17 cellular contexts compared by ENCODE assay signal in genomic region chr1:181076852-181077251, GRCh38. TPM values are rescaled to one million over a fixed set of nuclear protein-coding genes. Genes with fewer than 3 reads are reported as not detected.
DNase-seq lines count a peak whose midpoint lies in the region; ATAC-seq, FAIRE-seq and TF ChIP-seq lines count a peak whose summit lies in the region.
"Had no signal": no experiment of that assay in that cellular context is flagged by ENCODE, and none has a peak within 500 bp of the region (broad histone marks: within the 10 kb centered on the region; RNA-seq: fewer than 3 reads in every experiment).

No MANE protein-coding gene starts in this region.

- no peak for TF ChIP-seq POLR2A in IMR-90 (IDR thresholded peaks at IDR 0.05; ENCODE audit: low read depth, low read length)
- TF ChIP-seq POLR2A in GM12878 (IDR thresholded peaks at IDR 0.05; ENCODE audit: low read depth, low read length), result no peak

- H3K27me3 ChIP-seq in cardiac muscle cell, result no peaks in the 10 kb centered on the region
- H3K27me3 ChIP-seq in IMR-90 (ENCODE audit: control insufficient read depth, insufficient read depth, low read length), result no peaks in the 10 kb centered on the region
- no peaks in the 10 kb centered on the region for H3K27me3 ChIP-seq in GM12878 (replicated peaks in 1 of 2; ENCODE audit: control insufficient read depth in 2 of 2, insufficient read depth in 2 of 2, low read length in 1 of 2)
- H3K27me3 ChIP-seq in osteoblast (ENCODE audit: insufficient read depth, low read length), result no peaks in the 10 kb centered on the region
- H3K27me3 ChIP-seq: BE2C had no signal

- TF ChIP-seq CTCF in cardiac muscle cell (IDR thresholded peaks at IDR 0.05; ENCODE audit: low read depth, low read length) (no peak), IMR-90 (conservative IDR thresholded peaks at IDR 0.05; ENCODE audit: low read depth, low read length) (no peak), GM12878 (IDR thresholded peaks at IDR 0.05 in 2 of 3, conservative IDR thresholded peaks at IDR 0.05 in 1 of 3; ENCODE audit: control insufficient read depth in 2 of 3, extremely low read depth in 1 of 3, insufficient read depth in 1 of 3, low read depth in 3 of 3, low read length in 3 of 3) (no peak), osteoblast (IDR thresholded peaks at IDR 0.05; ENCODE audit: extremely low read depth, low read depth, low read length) (no peak)

- H3K9me3 ChIP-seq in cardiac muscle cell (ENCODE audit: low read depth), result no peaks in the 10 kb centered on the region
- no peaks in the 10 kb centered on the region for H3K9me3 ChIP-seq in IMR-90 (ENCODE audit: control insufficient read depth, insufficient read depth, low read length)
- no peaks in the 10 kb centered on the region for H3K9me3 ChIP-seq in GM12878 (replicated peaks; ENCODE audit: control insufficient read depth, insufficient read depth, low read length)
- no peaks in the 10 kb centered on the region for H3K9me3 ChIP-seq in osteoblast (ENCODE audit: low read depth, low read length)
- H3K9me3 ChIP-seq: BE2C, Caco-2 had no signal

- H4K20me1 ChIP-seq in IMR-90 (ENCODE audit: insufficient read depth, low read length), result no peaks in the 10 kb centered on the region
- no peaks in the 10 kb centered on the region for H4K20me1 ChIP-seq in GM12878 (ENCODE audit: control insufficient read depth, insufficient read depth)
- H4K20me1 ChIP-seq in osteoblast (ENCODE audit: insufficient read depth, low read length), result no peaks in the 10 kb centered on the region

- H2AFZ ChIP-seq in IMR-90 (replicated peaks; ENCODE audit: low read length, poor library complexity) (peak overlapping the region; percentile 25), GM12878 (ENCODE audit: control insufficient read depth, low read depth, low read length) (peak overlapping the region; percentile 24; the same call in 1 of the 2 replicates), osteoblast (ENCODE audit: low read length) (peak overlapping the region; percentile 53)

- peak overlapping the region; percentile 99 for H3K4ac ChIP-seq in IMR-90 (ENCODE audit: low read depth, low read length)

- H3K27ac ChIP-seq in cardiac muscle cell (peak overlapping the region; percentile 89), IMR-90 (ENCODE audit: insufficient read depth, low read length) (no peak overlapping the region), GM12878 (ENCODE audit: control insufficient read depth, insufficient read depth) (no peak overlapping the region), osteoblast (ENCODE audit: low read depth, low read length) (peak overlapping the region; percentile 95)

- H2AK5ac ChIP-seq in IMR-90 (ENCODE audit: low read depth, low read length), result peak overlapping the region; percentile 79

- BruUV-seq in IMR-90 (replicated peaks; lab: Mats Ljungman, UMichigan) (no TSS peak), GM12878 (replicated peaks; lab: Mats Ljungman, UMichigan) (no TSS peak)

- H3K79me2 ChIP-seq in GM12878 (ENCODE audit: control insufficient read depth, insufficient read depth, low read length) (no peaks in the 10 kb centered on the region), osteoblast (ENCODE audit: insufficient read depth, low read length) (no peaks in the 10 kb centered on the region)

- H3K18ac ChIP-seq in IMR-90 (ENCODE audit: low read depth, low read length), result peak overlapping the region; percentile 40; the same call in 1 of the 2 replicates

- H3K9me1 ChIP-seq in IMR-90 (ENCODE audit: insufficient read depth, low read length), result peaks cover 10% of the 10 kb centered on the region

- POLR2A ChIA-PET in IMR-90 (lab: Charles Lee; ENCODE audit: unreplicated experiment) (no interaction called here), GM12878 (lab: Charles Lee) (interaction anchor here (1.5 kb wide), 1 partner anchor 28 kb away, joined by 3 read pairs; no protein-coding TSS in a partner anchor)

- DNase-seq in cardiac muscle cell (ENCODE audit: low read depth in 1 of 2, low spot score in 1 of 2), result no peak
- no peak for DNase-seq in Right ventricle myocardium inferior (ENCODE audit: missing footprints)
- DNase-seq in IMR-90, result no peak
- no peak for DNase-seq in GM12878 (ENCODE audit: low read depth, low spot score)
- no peak for DNase-seq in osteoblast (ENCODE audit: insufficient read length, low spot score, missing footprints)
- no peak for DNase-seq in activated CD4-positive, alpha-beta T cell treated with anti-CD3 and anti-CD28 coated beads for 48 hours
- DNase-seq in Ammon's horn (ENCODE audit: low spot score), result no peak
- no peak for DNase-seq in epidermal melanocyte (ENCODE audit: insufficient read length, low spot score)
- DNase-seq: 8988T; BE2C; Caco-2; CD8-positive, alpha-beta memory T cell; GF-D8; GM23248; H7 had no signal

- peak overlapping the region; percentile 47 for H3K23ac ChIP-seq in IMR-90 (ENCODE audit: low read depth, low read length)

- H2BK20ac ChIP-seq in IMR-90 (ENCODE audit: low read depth, low read length), result peak overlapping the region; percentile 99

- H2AK9ac ChIP-seq in IMR-90 (replicated peaks; ENCODE audit: low read depth, low read length, poor library complexity), result no peak overlapping the region

- TF ChIP-seq RAD21 in IMR-90 (IDR thresholded peaks at IDR 0.05; ENCODE audit: low read length) (no peak), GM12878 (IDR thresholded peaks at IDR 0.05; ENCODE audit: insufficient read depth, low read depth, low read length) (no peak)

- no peak for FAIRE-seq in GM12878 (lab: Jason Lieb, UNC)
- FAIRE-seq: HepG2, HTR-8/SVneo had no signal

- H2BK5ac ChIP-seq in IMR-90 (ENCODE audit: low read depth, low read length, poor library complexity, severe bottlenecking), result peak overlapping the region; percentile 95

- H3K14ac ChIP-seq in IMR-90 (replicated peaks; ENCODE audit: low read depth, low read length), result peak overlapping the region; percentile 92

- ATAC-seq in Right ventricle myocardium inferior (no peak), IMR-90 (ENCODE audit: low read depth) (no peak), GM12878 (peak; percentile 63)
- ATAC-seq: HepG2 had no signal

- intact Hi-C loops in Right ventricle myocardium inferior (cut with DNase I), result no loop called here
- intact Hi-C loops in IMR-90 (cut with micrococcal nuclease), result no loop called here
- intact Hi-C loops in GM12878 (cut with micrococcal nuclease; ENCODE audit: unreplicated experiment), result no loop called here

- H3K4me3 ChIP-seq in cardiac muscle cell, result no peak overlapping the region
- no peak overlapping the region for H3K4me3 ChIP-seq in IMR-90 (ENCODE audit: insufficient read depth, low read depth, low read length)
- H3K4me3 ChIP-seq in GM12878, result no peak overlapping the region
- no peak overlapping the region for H3K4me3 ChIP-seq in osteoblast (ENCODE audit: insufficient read depth, low read length)
- H3K4me3 ChIP-seq: GM23248 had no signal

- no CpG with 5 or more reads among the region's 3 CpGs for WGBS in IMR-90 (ENCODE audit: extremely low coverage in 2 of 2, insufficient read length in 1 of 2), 2 experiments
- 35% methylated on average over 3 of the region's 3 CpGs for WGBS in GM12878 (ENCODE audit: insufficient coverage, insufficient replicate concordance, low lambda C conversion rate, missing lambda C conversion rate)

- H3K9ac ChIP-seq in IMR-90 (ENCODE audit: low read depth, low read length), result no peak overlapping the region
- H3K9ac ChIP-seq in GM12878 (ENCODE audit: control insufficient read depth, insufficient read depth, low read length), result no peak overlapping the region
- H3K9ac ChIP-seq: GM23248 had no signal

- peak overlapping the region; percentile 83 for H2BK15ac ChIP-seq in IMR-90 (ENCODE audit: low read depth, low read length)

- RAD21 ChIA-PET in GM12878 (lab: Charles Lee; ENCODE audit: unreplicated experiment), result interaction anchor here (1.7 to 7.1 kb wide), 4 partner anchors 15 to 64 kb away, joined by 5 to 61 read pairs (median 26); no protein-coding TSS in a partner anchor

- no peak overlapping the region; the same call in 1 of the 2 replicates for H3K56ac ChIP-seq in IMR-90 (ENCODE audit: extremely low read depth, insufficient read depth, low read length)

- H3K36me3 ChIP-seq in cardiac muscle cell (no peaks in the 10 kb centered on the region), IMR-90 (ENCODE audit: control insufficient read depth, insufficient read depth, low read length) (no peaks in the 10 kb centered on the region), GM12878 (ENCODE audit: control insufficient read depth in 2 of 2, insufficient read depth in 2 of 2, low read length in 1 of 2) (no peaks in the 10 kb centered on the region), osteoblast (ENCODE audit: insufficient read depth, low read length) (no peaks in the 10 kb centered on the region)
- H3K36me3 ChIP-seq: BE2C had no signal

- SMC1A ChIA-PET in GM12878 (lab: Charles Lee; ENCODE audit: uncharacterized antibody, unreplicated experiment), result interaction anchor here (0.8 to 7.7 kb wide), 8 partner anchors 9 to 561 kb away, joined by 3 to 103 read pairs (median 11); no protein-coding TSS in a partner anchor

- peak overlapping the region; percentile 98 for H4K91ac ChIP-seq in IMR-90 (ENCODE audit: insufficient read depth, low read depth, low read length)

- H2BK120ac ChIP-seq in IMR-90 (ENCODE audit: low read depth, low read length), result peak overlapping the region; percentile 99

- H3K79me1 ChIP-seq in IMR-90 (ENCODE audit: low read depth in 1 of 2, low read length in 2 of 2), result peaks cover 0 to 7% of the 10 kb centered on the region in 2 experiments; a peak in 2 of 4 replicates

- H3K4me2 ChIP-seq in IMR-90 (ENCODE audit: low read depth, low read length) (no peak overlapping the region), GM12878 (ENCODE audit: control insufficient read depth, insufficient read depth) (no peak overlapping the region), osteoblast (ENCODE audit: insufficient read depth, low read length) (no peak overlapping the region)

- peak overlapping the region; percentile 75 to 98 for H4K8ac ChIP-seq in IMR-90 (ENCODE audit: low read depth in 2 of 2, low read length in 2 of 2)

- TF ChIP-seq EP300 in GM12878 (IDR thresholded peaks at IDR 0.05; ENCODE audit: borderline replicate concordance in 1 of 2, control insufficient read depth in 1 of 2, low read depth in 2 of 2, low read length in 2 of 2), result no peak

- dilution Hi-C loops in IMR-90 (cut with HindIII; ENCODE audit: low sequenced_read_pairs, unreplicated experiment), result no loop called here

- CTCF ChIA-PET in IMR-90 (lab: Yijun Ruan, JAX), result no interaction called here
- CTCF ChIA-PET in GM12878 (lab: Yijun Ruan, JAX), result interaction anchor here (0.9 to 4.1 kb wide), 3 partner anchors 14 to 195 kb away, joined by 3 to 16 read pairs (median 9); no protein-coding TSS in a partner anchor

- peaks cover 17% of the 10 kb centered on the region for H3K4me1 ChIP-seq in cardiac muscle cell (ENCODE audit: low read depth)
- peaks cover 12% of the 10 kb centered on the region for H3K4me1 ChIP-seq in IMR-90 (ENCODE audit: control insufficient read depth, insufficient read depth, low read length)
- peaks cover 33% of the 10 kb centered on the region for H3K4me1 ChIP-seq in GM12878 (ENCODE audit: control insufficient read depth, insufficient read depth, low read length)
- H3K4me1 ChIP-seq in osteoblast (ENCODE audit: insufficient read depth, low read length), result peaks cover 21% of the 10 kb centered on the region
- H3K4me1 ChIP-seq: BE2C, Caco-2 had no signal

- H4K5ac ChIP-seq in IMR-90 (ENCODE audit: low read depth, low read length), result peak overlapping the region; percentile 26; the same call in 1 of the 2 replicates

- in situ Hi-C loops in IMR-90 (cut with MboI; ENCODE audit: low sequenced_read_pairs) (no loop called here), GM12878 (cut with MboI) (no loop called here)

RNA-seq across cellular contexts. Expression of gene IER5, which starts 11.6 kb away (rescaled TPM):
- total RNA-seq in cardiac muscle cell (5.5 and 15.2 TPM in 2 replicates), Right ventricle myocardium inferior (14.3 TPM), IMR-90 (2012; rRNA removed) (15.8 and 29.4 TPM in 2 replicates), GM12878 (2014; rRNA removed) (65.4 and 69.4 TPM in 2 replicates), GM12878 (2014; rRNA removed; fragmentation: Illumina TruSeq; extraction: Trizol) (32.7 and 34.9 TPM in 2 replicates), GM12878 (2021) (73.9 and 75.2 TPM in 2 replicates), osteoblast (16.2 and 17.4 TPM in 2 replicates)
- polyA plus RNA-seq in cardiac muscle cell (7.8 and 11.8 TPM in 2 replicates), IMR-90 (2012; rRNA removed) (27.1 and 28.9 TPM in 2 replicates), GM12878 (2011; rRNA removed) (36.4 and 44.1 TPM in 2 replicates), GM12878 (2014; fragmentation: Illumina TruSeq; extraction: Trizol) (22.4 and 26.2 TPM in 2 replicates), GM12878 (2014; fragmentation: Nextera tagmentation; extraction: Ambion mirVana) (10 to 100 TPM in 1 of 2 experiments, 1 to 10 TPM in 1; 6.2 to 19.5 TPM), GM12878 (2014; rRNA removed) (52.3 and 62.0 TPM in 2 replicates), GM12878 (2016; fragmentation: Nextera tagmentation; extraction: Ambion mirVana) (10 to 100 TPM in 1 of 2 experiments, 1 to 10 TPM in 1; 4.3 to 11.7 TPM)
- 22.5 and 29.5 TPM in 2 replicates for polyA plus RNA-seq in IMR-90 (2012; cell fraction: cytosol; rRNA removed)
- polyA plus RNA-seq in IMR-90 (2012; cell fraction: nucleus; rRNA removed; ENCODE audit: low replicate concordance), result 32.6 and 44.5 TPM in 2 replicates
- total RNA-seq in GM12878 (2013; cell fraction: nucleolus; rRNA removed), result 88.8 and 93.7 TPM in 2 replicates
- 6.6 TPM for polyA plus RNA-seq in GM12878 (2011; ENCODE audit: low read depth)
- 32.3 and 38.9 TPM in 2 replicates for polyA plus RNA-seq in GM12878 (2011; cell fraction: cytosol; rRNA removed)
- 59.7 and 70.4 TPM in 2 replicates for polyA plus RNA-seq in GM12878 (2011; cell fraction: nucleus; rRNA removed)
- polyA plus RNA-seq in GM12878 (2012), result 24.5 and 28.7 TPM in 2 replicates
- polyA minus RNA-seq in GM12878 (2011; rRNA and poly(A)+ RNA removed), result 30.4 and 44.0 TPM in 2 replicates
- 24.5 TPM in 2 replicates for polyA minus RNA-seq in GM12878 (2011; cell fraction: cytosol; rRNA and poly(A)+ RNA removed)
- polyA minus RNA-seq in GM12878 (2011; cell fraction: nucleus; rRNA and poly(A)+ RNA removed), result 69.0 and 99.9 TPM in 2 replicates

RNA-seq across cellular contexts. Expression of gene MR1, which starts 43.1 kb away (rescaled TPM):
- total RNA-seq in cardiac muscle cell, result 0.12 and 0.21 TPM in 2 replicates
- polyA plus RNA-seq in cardiac muscle cell, result 1.4 TPM in 1 of 2 replicates, not detected in the other
- total RNA-seq in Right ventricle myocardium inferior, result 5.3 TPM
- 5.0 and 6.1 TPM in 2 replicates for total RNA-seq in IMR-90 (2012; rRNA removed)
- 5.0 and 6.0 TPM in 2 replicates for polyA plus RNA-seq in IMR-90 (2012; rRNA removed)
- polyA plus RNA-seq in IMR-90 (2012; cell fraction: cytosol; rRNA removed), result 2.1 and 3.4 TPM in 2 replicates
- polyA plus RNA-seq in IMR-90 (2012; cell fraction: nucleus; rRNA removed; ENCODE audit: low replicate concordance), result 1.8 and 4.0 TPM in 2 replicates
- total RNA-seq in GM12878 (2013; cell fraction: nucleolus; rRNA removed), result 81.0 and 93.9 TPM in 2 replicates
- total RNA-seq in GM12878 (2014; rRNA removed), result 29.5 and 30.4 TPM in 2 replicates
- 32.2 and 32.3 TPM in 2 replicates for total RNA-seq in GM12878 (2014; rRNA removed; fragmentation: Illumina TruSeq; extraction: Trizol)
- total RNA-seq in GM12878 (2021), result 26.3 and 29.0 TPM in 2 replicates
- 21.6 TPM for polyA plus RNA-seq in GM12878 (2011; ENCODE audit: low read depth)
- 65.9 and 71.7 TPM in 2 replicates for polyA plus RNA-seq in GM12878 (2011; rRNA removed)
- 42.6 and 46.8 TPM in 2 replicates for polyA plus RNA-seq in GM12878 (2011; cell fraction: cytosol; rRNA removed)
- polyA plus RNA-seq in GM12878 (2011; cell fraction: nucleus; rRNA removed), result 23.1 and 25.8 TPM in 2 replicates
- 20.0 and 23.8 TPM in 2 replicates for polyA plus RNA-seq in GM12878 (2012)
- 40.0 and 42.3 TPM in 2 replicates for polyA plus RNA-seq in GM12878 (2014; fragmentation: Illumina TruSeq; extraction: Trizol)
- 10 to 100 TPM; 24.7 to 28.5 TPM for polyA plus RNA-seq in GM12878 (2014; fragmentation: Nextera tagmentation; extraction: Ambion mirVana)
- 24.3 and 29.2 TPM in 2 replicates for polyA plus RNA-seq in GM12878 (2014; rRNA removed)
- 10 to 100 TPM; 35.7 to 36.4 TPM for polyA plus RNA-seq in GM12878 (2016; fragmentation: Nextera tagmentation; extraction: Ambion mirVana)
- polyA minus RNA-seq in GM12878 (2011; rRNA and poly(A)+ RNA removed), result 47.7 and 66.8 TPM in 2 replicates
- polyA minus RNA-seq in GM12878 (2011; cell fraction: cytosol; rRNA and poly(A)+ RNA removed), result 9.9 and 15.5 TPM in 2 replicates
- 23.2 and 32.4 TPM in 2 replicates for polyA minus RNA-seq in GM12878 (2011; cell fraction: nucleus; rRNA and poly(A)+ RNA removed)
- total RNA-seq in osteoblast, result 29.3 and 33.0 TPM in 2 replicates
- total RNA-seq: H7 had no signal

RNA-seq across cellular contexts. Expression of gene STX6, which starts 54.2 kb away (rescaled TPM):
- 14.7 and 17.5 TPM in 2 replicates for total RNA-seq in cardiac muscle cell
- polyA plus RNA-seq in cardiac muscle cell, result 8.2 and 17.5 TPM in 2 replicates
- 6.1 TPM for total RNA-seq in Right ventricle myocardium inferior
- total RNA-seq in IMR-90 (2012; rRNA removed), result 31.4 and 38.0 TPM in 2 replicates
- 14.5 and 16.0 TPM in 2 replicates for polyA plus RNA-seq in IMR-90 (2012; rRNA removed)
- polyA plus RNA-seq in IMR-90 (2012; cell fraction: cytosol; rRNA removed), result 8.8 and 10.4 TPM in 2 replicates
- polyA plus RNA-seq in IMR-90 (2012; cell fraction: nucleus; rRNA removed; ENCODE audit: low replicate concordance), result 7.2 and 15.5 TPM in 2 replicates
- total RNA-seq in GM12878 (2013; cell fraction: nucleolus; rRNA removed), result 86.2 and 87.2 TPM in 2 replicates
- total RNA-seq in GM12878 (2014; rRNA removed), result 21.5 and 24.1 TPM in 2 replicates
- total RNA-seq in GM12878 (2014; rRNA removed; fragmentation: Illumina TruSeq; extraction: Trizol), result 18.7 and 20.3 TPM in 2 replicates
- total RNA-seq in GM12878 (2021), result 18.9 and 19.3 TPM in 2 replicates
- 6.6 TPM for polyA plus RNA-seq in GM12878 (2011; ENCODE audit: low read depth)
- polyA plus RNA-seq in GM12878 (2011; rRNA removed), result 33.6 and 36.3 TPM in 2 replicates
- 23.3 and 24.8 TPM in 2 replicates for polyA plus RNA-seq in GM12878 (2011; cell fraction: cytosol; rRNA removed)
- polyA plus RNA-seq in GM12878 (2011; cell fraction: nucleus; rRNA removed), result 19.2 and 20.8 TPM in 2 replicates
- polyA plus RNA-seq in GM12878 (2012), result 9.8 and 13.8 TPM in 2 replicates
- polyA plus RNA-seq in GM12878 (2014; fragmentation: Illumina TruSeq; extraction: Trizol), result 17.2 and 19.6 TPM in 2 replicates
- polyA plus RNA-seq in GM12878 (2014; fragmentation: Nextera tagmentation; extraction: Ambion mirVana), result 1 to 10 TPM; 4.7 to 6.2 TPM
- polyA plus RNA-seq in GM12878 (2014; rRNA removed), result 16.7 and 16.9 TPM in 2 replicates
- 10 to 100 TPM; 13.3 to 15.5 TPM for polyA plus RNA-seq in GM12878 (2016; fragmentation: Nextera tagmentation; extraction: Ambion mirVana)
- 44.5 and 47.5 TPM in 2 replicates for polyA minus RNA-seq in GM12878 (2011; rRNA and poly(A)+ RNA removed)
- 12.0 and 14.5 TPM in 2 replicates for polyA minus RNA-seq in GM12878 (2011; cell fraction: cytosol; rRNA and poly(A)+ RNA removed)
- polyA minus RNA-seq in GM12878 (2011; cell fraction: nucleus; rRNA and poly(A)+ RNA removed), result 21.5 and 32.9 TPM in 2 replicates
- total RNA-seq in osteoblast, result 27.1 and 32.2 TPM in 2 replicates

Comparison
In these comparisons a context has a peak if more than half of its experiments do, and no peak if none do; other contexts are left out.
1. H3K27ac ChIP-seq: peak in cardiac muscle cell (single experiment) and osteoblast (single experiment); none in IMR-90 (single experiment) and GM12878 (single experiment).
2. Peak in every context shown above with its lines, with median percentiles within 50 percentile points of each other: H2AFZ ChIP-seq.